8 cellular contexts compared by ENCODE assay signal in genomic region chr19:11421607-11422098, GRCh38. TPM values are rescaled to one million over a fixed set of nuclear protein-coding genes. Genes with fewer than 3 reads are reported as not detected.
DNase-seq lines count a peak whose midpoint lies in the region; ATAC-seq and TF ChIP-seq lines count a peak whose summit lies in the region.

No MANE protein-coding gene starts in this region.

- H3K4me3 ChIP-seq in GM12875 (ENCODE audit: low read depth, low read length), result peak overlapping the region; percentile 39

- ATAC-seq in HG03066 (IDR thresholded peaks at IDR 0.05; ENCODE audit: low read depth, unreplicated experiment) (peak; percentile 39), GM19351 (IDR thresholded peaks at IDR 0.05; ENCODE audit: unreplicated experiment) (no peak), GM21526 (IDR thresholded peaks at IDR 0.05; ENCODE audit: low FRiP score, unreplicated experiment) (no peak)

- DNase-seq in activated CD4-positive, CD25-positive, alpha-beta regulatory T cell treated with anti-CD3 and anti-CD28 coated beads, Interleukin-2, amount 50 U/mL, for 72 hours, result peak; percentile 55
- DNase-seq in erythroblast (lab: John Stamatoyannopoulos, UW) (peak; percentile 55 to 62), posterior vena cava (ENCODE audit: low spot score) (peak; percentile 86), AML-193 (lab: John Stamatoyannopoulos, UW) (no peak)

- intact Hi-C loops in posterior vena cava (cut with DNase I), result loop anchor here in 1 of 2 donors (5.0 kb wide), 1 partner anchor 34 kb away; no protein-coding TSS in a partner anchor

- no peak for TF ChIP-seq POLR2A in erythroblast (IDR thresholded peaks at IDR 0.05; ENCODE audit: low read length)

- no peak for TF ChIP-seq CTCF in GM12875 (IDR thresholded peaks at IDR 0.05; ENCODE audit: borderline replicate concordance, insufficient read depth, low read depth, low read length)

RNA-seq across cellular contexts. Expression of gene RGL3, which starts 2.5 kb away (rescaled TPM):
- total RNA-seq in posterior vena cava, result 10 to 100 TPM in 1 of 2 donors, 1 to 10 TPM in 1; 7.7 to 12.9 TPM

RNA-seq across cellular contexts. Expression of gene ODAD3, which starts 13.3 kb away (rescaled TPM):
- under 1 TPM in 1 of 2 donors, not detected in 1; 0.69 TPM for total RNA-seq in posterior vena cava

RNA-seq across cellular contexts. Expression of gene PRKCSH, which starts 13.8 kb away (rescaled TPM):
- total RNA-seq in posterior vena cava, result 100 to 1,000 TPM; 161 to 188 TPM

RNA-seq across cellular contexts. Expression of gene EPOR, which starts 37.5 kb away (rescaled TPM):
- 1 to 10 TPM; 4.0 to 6.4 TPM for total RNA-seq in posterior vena cava

RNA-seq across cellular contexts. Expression of gene SWSAP1, which starts 47.2 kb away (rescaled TPM):
- total RNA-seq in posterior vena cava, result 1 to 10 TPM; 1.2 to 1.8 TPM

Comparison
In these comparisons a context has a peak if more than half of its experiments do, and no peak if none do; other contexts are left out.
1. DNase-seq: peak in activated CD4-positive, CD25-positive, alpha-beta regulatory T cell treated with anti-CD3 and anti-CD28 coated beads, Interleukin-2, amount 50 U/mL, for 72 hours (single experiment), erythroblast (2 of 2) and posterior vena cava (single experiment); none in AML-193 (0 of 2).